Comparison of ENCODE assay signal across 26 cellular contexts in genomic region chr14:24416932-24417619, GRCh38. TPM values are rescaled to one million over a fixed set of nuclear protein-coding genes. Genes with fewer than 3 reads are reported as not detected.
"Had no signal": no experiment of that assay in that cellular context is flagged by ENCODE, and none has a peak within 500 bp of the region (broad histone marks: within the 10 kb centered on the region; RNA-seq: fewer than 3 reads in every experiment).

No MANE protein-coding gene starts in this region.

- H3K36me3 ChIP-seq: uterus had no signal

- FAIRE-seq: endothelial cell of umbilical vein, small intestine had no signal

- DNase-seq: activated CD4-positive, alpha-beta T cell treated with anti-CD3 and anti-CD28 coated beads for 36 hours; activated CD4-positive, CD25-positive, alpha-beta regulatory T cell; activated CD8-positive, alpha-beta memory T cell treated with anti-CD3 and anti-CD28 coated beads, Interleukin-2, amount 50 U/mL, for 4 hours; activated gamma-delta T cell treated with Interleukin-2 at 50 U/mL for 16 hours; activated naive CD4-positive, alpha-beta T cell treated with anti-CD3 and anti-CD28 coated beads, Interleukin-2, amount 50 U/mL, for 16 hours; activated T-cell treated with anti-CD3 and anti-CD28 coated beads, Interleukin-2, amount 50 U/mL, for 1 hour; amniotic stem cell; central memory CD4-positive, alpha-beta T cell; mesendoderm; sigmoid colon; small intestine; stimulated activated CD4-positive, alpha-beta T cell treated with anti-CD3 and anti-CD28 coated beads, Interleukin-1b, Interleukin-23, amount 100 ng/mL, for 48 hours; stimulated activated CD4-positive, alpha-beta T cell treated with anti-CD3 and anti-CD28 coated beads, Interleukin-4, amount 100 ng/mL, for 4 hours; stimulated activated CD8-positive, alpha-beta memory T cell treated with anti-CD3 and anti-CD28 coated beads, Interleukin-4, amount 100 ng/mL, for 48 hours; stimulated activated naive CD8-positive, alpha-beta T cell treated with anti-CD3 and anti-CD28 coated beads, Interleukin-15, amount 100 ng/mL, for 72 hours; T-helper 1 cell; uterus had no signal

- H3K27me3 Mint-ChIP-seq: activated CD4-positive, alpha-beta T cell treated with anti-CD3 and anti-CD28 coated beads for 36 hours; type B pancreatic cell had no signal

- H3K9me3 Mint-ChIP-seq: activated T-helper 1 cell treated with anti-CD3 and anti-CD28 coated beads, Interleukin-12 subunit alpha, Interleukin-12 subunit beta, Interleukin-2, Interleukin-4 antibody, amounts not matched to agents 30 ng/mL and 10 ng/mL and 1 ng/mL, durations not matched to agents 14 hours and 24 hours and 36 hours; neural crest cell; stimulated activated memory B cell treated with anti-CD40 and anti-IgM and Interleukin-4, amounts not matched to agents 10 μg/mL and 1 μg/mL and 100 μg/mL, for 72 hours; stimulated activated naive CD8-positive, alpha-beta T cell treated with anti-CD3 and anti-CD28 coated beads, Interleukin-15, amount 100 ng/mL, for 72 hours; T-helper 2 cell treated with Interferon-gamma antibody and Interleukin-4, amounts not matched to agents 5 μg/mL and 100 μg/mL, for 36 hours; type B pancreatic cell had no signal

- H3K9me3 ChIP-seq: gastroesophageal sphincter, sigmoid colon, uterus had no signal

- ATAC-seq: activated CD4-positive, alpha-beta T cell treated with anti-CD3 and anti-CD28 coated beads for 36 hours; gastroesophageal sphincter; left lobe of liver; stimulated activated memory B cell treated with anti-CD40 and anti-IgM and Interleukin-4, amounts not matched to agents 10 μg/mL and 1 μg/mL and 100 μg/mL, for 72 hours; stimulated activated naive CD8-positive, alpha-beta T cell treated with anti-CD3 and anti-CD28 coated beads, Interleukin-15, amount 100 ng/mL, for 72 hours had no signal

- H3K27me3 ChIP-seq: sigmoid colon, uterus had no signal

- H3K36me3 Mint-ChIP-seq: stimulated activated memory B cell treated with anti-CD40 and anti-IgM and Interleukin-4, amounts not matched to agents 10 μg/mL and 1 μg/mL and 100 μg/mL, for 72 hours had no signal

- H3K4me3 Mint-ChIP-seq: activated CD4-positive, alpha-beta T cell treated with anti-CD3 and anti-CD28 coated beads for 36 hours; activated T-helper 1 cell treated with anti-CD3 and anti-CD28 coated beads, Interleukin-12 subunit alpha, Interleukin-12 subunit beta, Interleukin-2, Interleukin-4 antibody, amounts not matched to agents 30 ng/mL and 10 ng/mL and 1 ng/mL, durations not matched to agents 14 hours and 24 hours and 36 hours; neural crest cell; stimulated activated memory B cell treated with anti-CD40 and anti-IgM and Interleukin-4, amounts not matched to agents 10 μg/mL and 1 μg/mL and 100 μg/mL, for 72 hours; stimulated activated naive CD8-positive, alpha-beta T cell treated with anti-CD3 and anti-CD28 coated beads, Interleukin-15, amount 100 ng/mL, for 72 hours; T-helper 2 cell treated with Interferon-gamma antibody and Interleukin-4, amounts not matched to agents 5 μg/mL and 100 μg/mL, for 36 hours; type B pancreatic cell had no signal

- H3K27ac Mint-ChIP-seq: activated CD4-positive, alpha-beta T cell treated with anti-CD3 and anti-CD28 coated beads for 36 hours; activated T-helper 1 cell treated with anti-CD3 and anti-CD28 coated beads, Interleukin-12 subunit alpha, Interleukin-12 subunit beta, Interleukin-2, Interleukin-4 antibody, amounts not matched to agents 30 ng/mL and 10 ng/mL and 1 ng/mL, durations not matched to agents 14 hours and 24 hours and 36 hours; stimulated activated memory B cell treated with anti-CD40 and anti-IgM and Interleukin-4, amounts not matched to agents 10 μg/mL and 1 μg/mL and 100 μg/mL, for 72 hours; T-helper 2 cell treated with Interferon-gamma antibody and Interleukin-4, amounts not matched to agents 5 μg/mL and 100 μg/mL, for 36 hours; type B pancreatic cell had no signal

- H3K4me1 Mint-ChIP-seq: activated CD4-positive, alpha-beta T cell treated with anti-CD3 and anti-CD28 coated beads for 36 hours; neural crest cell; stimulated activated memory B cell treated with anti-CD40 and anti-IgM and Interleukin-4, amounts not matched to agents 10 μg/mL and 1 μg/mL and 100 μg/mL, for 72 hours; stimulated activated naive CD8-positive, alpha-beta T cell treated with anti-CD3 and anti-CD28 coated beads, Interleukin-15, amount 100 ng/mL, for 72 hours had no signal

- H3K4me1 ChIP-seq: uterus had no signal

- H3K27ac ChIP-seq: gastroesophageal sphincter, sigmoid colon, uterus had no signal

- H3K4me3 ChIP-seq: gastroesophageal sphincter, lung, sigmoid colon, uterus had no signal

RNA-seq across cellular contexts. Expression of gene NYNRIN, which starts 18.3 kb away (rescaled TPM):
- total RNA-seq: activated T-helper 1 cell treated with anti-CD3 and anti-CD28 coated beads, Interleukin-12 subunit alpha, Interleukin-12 subunit beta, Interleukin-2, Interleukin-4 antibody, amounts not matched to agents 30 ng/mL and 10 ng/mL and 1 ng/mL, durations not matched to agents 14 hours and 24 hours and 36 hours had no signal

RNA-seq across cellular contexts. Expression of gene NFATC4, which starts 49.1 kb away (rescaled TPM):
- total RNA-seq: activated T-helper 1 cell treated with anti-CD3 and anti-CD28 coated beads, Interleukin-12 subunit alpha, Interleukin-12 subunit beta, Interleukin-2, Interleukin-4 antibody, amounts not matched to agents 30 ng/mL and 10 ng/mL and 1 ng/mL, durations not matched to agents 14 hours and 24 hours and 36 hours had no signal
